ENCODE assay signal across 26 cellular contexts in genomic region chr4:90069151-90069550, GRCh38. TPM values are rescaled to one million over a fixed set of nuclear protein-coding genes. Genes with fewer than 3 reads are reported as not detected.
A peak's percentile ranks its signal among the peaks of the same experiment; 100 is the strongest.
DNase-seq lines count a peak whose midpoint lies in the region; ATAC-seq, FAIRE-seq and TF ChIP-seq lines count a peak whose summit lies in the region.
"Had no signal": no experiment of that assay in that cellular context is flagged by ENCODE, and none has a peak within 500 bp of the region (broad histone marks: within the 10 kb centered on the region; RNA-seq: fewer than 3 reads in every experiment).

No MANE protein-coding gene starts in this region.

- H3K27ac ChIP-seq in RWPE2 (ENCODE audit: poor library complexity, severe bottlenecking) (peak overlapping the region; percentile 36), epithelial cell of prostate (peak overlapping the region; percentile 15), ovary (no peak overlapping the region)
- H3K27ac ChIP-seq: dorsolateral prefrontal cortex, SJCRH30, VCaP had no signal

- no peaks in the 10 kb centered on the region for H3K27me3 ChIP-seq in RWPE2 (ENCODE audit: insufficient read depth, poor library complexity, severe bottlenecking)
- H3K27me3 ChIP-seq in ovary: no peaks in the 10 kb centered on the region
- H3K27me3 ChIP-seq: dorsolateral prefrontal cortex, SJCRH30 had no signal

- peak; percentile 59; the same call in 2 of the 3 replicates for ATAC-seq in RWPE2 (ENCODE audit: low read depth)
- ATAC-seq in HG02973 (IDR thresholded peaks at IDR 0.05; ENCODE audit: unreplicated experiment): no peak
- ATAC-seq: activated T-cell treated with anti-CD3 and anti-CD28 coated beads, Interleukin-2, amount 50 U/mL, for 72 hours; left lobe of liver; Panc1; stimulated activated memory B cell treated with anti-CD40 and anti-IgM and Interleukin-4, amounts not matched to agents 10 μg/mL and 1 μg/mL and 100 μg/mL, for 72 hours had no signal

- intact Hi-C loops in ovary (cut with DNase I): no loop called here

- peaks cover 10% of the 10 kb centered on the region for H3K4me1 ChIP-seq in RWPE2 (ENCODE audit: insufficient read depth, poor library complexity, severe bottlenecking)
- H3K4me1 ChIP-seq in ovary (ENCODE audit: insufficient read depth): no peaks in the 10 kb centered on the region
- H3K4me1 ChIP-seq: SJCRH30 had no signal

- no peak for TF ChIP-seq EP300 in ovary (IDR thresholded peaks at IDR 0.05)

- TF ChIP-seq CTCF in RWPE2 (IDR thresholded peaks at IDR 0.05; ENCODE audit: poor library complexity, severe bottlenecking) (no peak), ovary (IDR thresholded peaks at IDR 0.05) (no peak)

- H3K4me3 ChIP-seq in RWPE2 (ENCODE audit: severe bottlenecking) (no peak overlapping the region), ovary (no peak overlapping the region)
- H3K4me3 ChIP-seq: dorsolateral prefrontal cortex, SJCRH30, smooth muscle cell had no signal

- H3K36me3 ChIP-seq in RWPE2 (ENCODE audit: low read depth) (no peaks in the 10 kb centered on the region), ovary (no peaks in the 10 kb centered on the region)
- H3K36me3 ChIP-seq: SJCRH30 had no signal

- no peak for FAIRE-seq in urothelium cell line (lab: Jason Lieb, UNC)

- TF ChIP-seq POLR2A in ovary (IDR thresholded peaks at IDR 0.05): no peak

- peaks cover 2% of the 10 kb centered on the region for H3K9me3 ChIP-seq in RWPE2 (ENCODE audit: severe bottlenecking)
- H3K9me3 ChIP-seq in ovary: no peaks in the 10 kb centered on the region

- DNase-seq in HS-5 (ENCODE audit: low read depth) (peak; percentile 22), RWPE2 (ENCODE audit: low spot score) (no peak), epithelial cell of prostate (ENCODE audit: low read depth, low spot score) (peak; percentile 40), urothelium cell line (ENCODE audit: low spot score) (peak; percentile 38), ovary (no peak), NCI-H2081 treated with DMSO at 0.1 percent for 48 hours (lab: John Stamatoyannopoulos, UW) (no peak)
- DNase-seq: activated CD4-positive, alpha-beta T cell treated with anti-CD3 and anti-CD28 coated beads for 48 hours; activated naive CD4-positive, alpha-beta T cell treated with Interleukin-2 at 50 U/mL for 16 hours; activated T-cell treated with anti-CD3 and anti-CD28 coated beads, Interleukin-2, amount 50 U/mL, for 72 hours; amniotic stem cell; CD4-positive, alpha-beta T cell; DMS 273 treated with DMSO at 0.1 percent for 48 hours; dorsolateral prefrontal cortex; KBM-7; naive B cell; NCI-H1436 treated with DMSO at 0.1 percent for 48 hours; NCI-H510A; nucleus accumbens; SJCRH30; stimulated activated CD4-positive, alpha-beta T cell treated with anti-CD3 and anti-CD28 coated beads, Interleukin-2, amount 100 ng/mL, for 48 hours had no signal

- 93 to 96% (median 95%) methylated on average over 1 of the region's 1 CpG for WGBS in ovary, 3 donors

RNA-seq across cellular contexts. Expression of gene CCSER1, which starts 58.0 kb away (rescaled TPM):
- total RNA-seq in ovary: 1 to 10 TPM in 6 of 7 donors, under 1 TPM in 1; 0.78 to 8.3 (median 3.3) TPM
- 1 to 10 TPM in 1 of 2 donors, under 1 TPM in 1; 0.21 to 1.1 TPM for polyA plus RNA-seq in ovary
- polyA plus RNA-seq: smooth muscle cell had no signal

Comparison
In these comparisons a context has a peak if more than half of its experiments do, and no peak if none do; other contexts are left out.
1. DNase-seq: peak in HS-5 (single experiment), epithelial cell of prostate (single experiment) and urothelium cell line (single experiment); none in RWPE2 (single experiment), ovary (0 of 5) and NCI-H2081 treated with DMSO at 0.1 percent for 48 hours (single experiment).
2. H3K27ac ChIP-seq: peak in RWPE2 (single experiment) and epithelial cell of prostate (single experiment); none in ovary (0 of 2).